28 cellular contexts compared by ENCODE assay signal in the genomic region with DNA sequence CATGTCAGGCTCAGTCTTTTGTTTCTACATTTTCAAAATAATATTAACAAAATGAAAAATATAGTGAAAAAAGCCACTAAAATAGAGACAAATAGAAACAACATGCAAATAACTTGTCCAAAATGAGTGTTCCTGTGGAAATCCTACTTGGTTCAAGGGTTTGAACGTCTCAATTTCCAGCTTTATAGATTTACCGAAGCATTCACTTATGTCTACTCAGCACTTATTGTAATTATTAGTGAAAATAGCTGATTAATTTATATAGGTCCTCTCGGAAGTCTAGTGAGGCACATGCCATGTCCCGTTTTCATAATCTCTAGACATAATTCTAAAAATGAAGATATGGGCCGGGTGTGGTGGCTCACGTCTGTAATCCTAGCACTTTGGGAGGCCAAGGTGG.
"Had no signal": no experiment of that assay in that cellular context is flagged by ENCODE, and none has a peak within 500 bp of the region (broad histone marks: within the 10 kb centered on the region; RNA-seq: fewer than 3 reads in every experiment).

No MANE protein-coding gene starts in this region.

- H3K27me3 ChIP-seq: neutrophil, pancreas, spleen, suprapubic skin, testis, tibial artery, transverse colon, upper lobe of right lung, uterus had no signal

- ATAC-seq: naive thymus-derived CD8-positive, alpha-beta T cell; natural killer cell treated with Interleukin-12 subunit alpha and Interleukin-12 subunit beta and Interleukin-15 and Interleukin-18, amount 100 ng/mL, for 72 hours; pancreas; psoas muscle; right cardiac atrium; sciatic nerve; stimulated activated memory B cell treated with anti-CD40 and anti-IgM and Interleukin-4, amounts not matched to agents 10 μg/mL and 1 μg/mL and 100 μg/mL, for 72 hours; stimulated activated naive CD8-positive, alpha-beta T cell treated with anti-CD3 and anti-CD28 coated beads, Interleukin-15, amount 100 ng/mL, for 72 hours; stimulated activated naive CD8-positive, alpha-beta T cell treated with anti-CD3 and anti-CD28 coated beads, Interleukin-15, Interleukin-2, amounts not matched to agents 100 U/mL and 50 U/mL, for 24 hours; upper lobe of right lung had no signal

- H3K36me3 ChIP-seq: neutrophil, pancreas, spleen, suprapubic skin, tibial artery, transverse colon, upper lobe of right lung, uterus had no signal

- H3K4me3 ChIP-seq: pancreas, psoas muscle, skin epidermis, smooth muscle cell, spleen, suprapubic skin, testis, tibial artery, transverse colon, upper lobe of right lung, uterus had no signal

- H3K27ac ChIP-seq: neutrophil, pancreas, psoas muscle, skin epidermis, spleen, suprapubic skin, testis, tibial artery, transverse colon, upper lobe of right lung, uterus had no signal

- DNase-seq: naive thymus-derived CD8-positive, alpha-beta T cell; nephron progenitor cell; nucleus accumbens; pancreas; psoas muscle; right cardiac atrium; spleen; stimulated activated CD4-positive, alpha-beta T cell treated with anti-CD3 and anti-CD28 coated beads, Interleukin-12 subunit alpha, Interleukin-12 subunit beta, amount 100 ng/mL, for 4 hours; stimulated activated CD4-positive, alpha-beta T cell treated with anti-CD3 and anti-CD28 coated beads, Interleukin-1b, Interleukin-23, amount 100 ng/mL, for 48 hours; stimulated activated CD4-positive, alpha-beta T cell treated with anti-CD3 and anti-CD28 coated beads, Interleukin-4, amount 100 ng/mL, for 1 hour; stimulated activated CD4-positive, alpha-beta T cell treated with anti-CD3 and anti-CD28 coated beads, Interleukin-4, amount 100 ng/mL, for 4 hours; stimulated activated CD8-positive, alpha-beta memory T cell treated with anti-CD3 and anti-CD28 coated beads, Interleukin-4, amount 100 ng/mL, for 48 hours; stimulated activated naive CD4-positive, alpha-beta T cell; stimulated activated naive CD8-positive, alpha-beta T cell treated with anti-CD3 and anti-CD28 coated beads, Interleukin-15, amount 100 ng/mL, for 72 hours; stimulated activated naive CD8-positive, alpha-beta T cell treated with anti-CD3 and anti-CD28 coated beads, Interleukin-15, Interleukin-2, amounts not matched to agents 100 U/mL and 50 U/mL, for 24 hours; substantia nigra; testis; tibial artery; transverse colon; upper lobe of right lung; uterus had no signal

- H3K4me1 ChIP-seq: pancreas, psoas muscle, spleen, suprapubic skin, testis, transverse colon, upper lobe of right lung, uterus had no signal

- H3K4me2 ChIP-seq: smooth muscle cell had no signal

- FAIRE-seq: pancreas had no signal

- H3K9me3 ChIP-seq: neutrophil, pancreas, psoas muscle, suprapubic skin, testis, tibial artery, transverse colon, upper lobe of right lung, uterus had no signal
